25 cellular contexts compared by ENCODE assay signal in the genomic region with DNA sequence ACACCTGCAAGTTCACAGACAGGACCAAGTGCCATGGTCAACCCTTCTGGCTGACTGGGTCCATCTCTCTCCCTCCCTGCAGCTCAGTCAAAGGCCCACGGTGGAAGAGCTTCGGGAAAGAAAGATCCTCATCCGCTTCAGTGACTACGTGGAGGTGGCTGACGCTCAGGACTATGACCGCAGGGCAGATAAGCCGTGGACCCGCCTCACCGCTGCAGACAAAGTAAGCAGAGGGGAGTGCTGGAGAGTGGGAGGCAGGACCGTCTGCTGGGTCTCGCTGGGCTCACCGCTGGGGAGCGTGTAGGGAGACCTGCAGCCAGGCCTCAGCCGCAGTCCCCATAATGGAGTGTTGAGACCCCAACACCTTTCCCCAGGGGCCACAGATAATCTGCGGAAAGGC.
"Had no signal": no experiment of that assay in that cellular context is flagged by ENCODE, and none has a peak within 500 bp of the region (broad histone marks: within the 10 kb centered on the region; RNA-seq: fewer than 3 reads in every experiment).

No MANE protein-coding gene starts in this region.

- H3K27me3 ChIP-seq: adrenal gland had no signal

- H3K27ac Mint-ChIP-seq: activated CD4-positive, alpha-beta memory T cell treated with anti-CD3 and anti-CD28 coated beads for 36 hours; activated CD4-positive, alpha-beta T cell treated with anti-CD3 and anti-CD28 coated beads, Interleukin-2, amount 10 ng/mL, durations not matched to agents 7 days and 5 days; activated naive CD8-positive, alpha-beta T cell treated with anti-CD3 and anti-CD28 coated beads, Interleukin-2, amount 10 ng/mL, durations not matched to agents 7 days and 5 days had no signal

- H3K9ac ChIP-seq: SK-N-SH had no signal

- ATAC-seq: Panc1, Right ventricle myocardium inferior had no signal

- H3K27ac ChIP-seq: adrenal gland had no signal

- H3K4me3 ChIP-seq: adrenal gland had no signal

- FAIRE-seq: TTC549 had no signal

- H3K27me3 Mint-ChIP-seq: activated CD4-positive, alpha-beta memory T cell treated with anti-CD3 and anti-CD28 coated beads for 36 hours; activated CD4-positive, alpha-beta T cell treated with anti-CD3 and anti-CD28 coated beads, Interleukin-2, amount 10 ng/mL, durations not matched to agents 7 days and 5 days; activated naive CD8-positive, alpha-beta T cell treated with anti-CD3 and anti-CD28 coated beads, Interleukin-2, amount 10 ng/mL, durations not matched to agents 7 days and 5 days had no signal

- H3K9me3 ChIP-seq: adrenal gland, SK-N-SH had no signal

- H3K4me1 ChIP-seq: adrenal gland had no signal

- DNase-seq: activated CD4-positive, alpha-beta T cell treated with anti-CD3 and anti-CD28 coated beads, Interleukin-2, amount 10 ng/mL, durations not matched to agents 7 days and 5 days; activated CD4-positive, CD25-positive, alpha-beta regulatory T cell; activated CD8-positive, alpha-beta memory T cell treated with anti-CD3 and anti-CD28 coated beads for 24 hours; activated gamma-delta T cell treated with Interleukin-2 at 50 U/mL for 16 hours; activated naive CD4-positive, alpha-beta T cell treated with anti-CD3 and anti-CD28 coated beads, Interleukin-2, amount 50 U/mL, for 16 hours; activated naive CD8-positive, alpha-beta T cell treated with anti-CD3 and anti-CD28 coated beads, Interleukin-2, amount 10 ng/mL, durations not matched to agents 7 days and 5 days; activated T-cell treated with anti-CD3 and anti-CD28 coated beads, Interleukin-2, amount 50 U/mL, for 4 hours; adrenal gland; anterior cingulate cortex; Karpas-422; MM.1S; NCI-H1105; NCI-H1436; NCI-H187; NCI-H2081; NCI-H510A treated with DMSO at 0.1 percent for 48 hours; NCI-H69; NK-92 treated with Interleukin-12 subunit alpha and Interleukin-12 subunit beta, amount 100 ng/mL, for 24 hours; OCI-M1; RPMI8226; SK-N-SH had no signal

- H3K4me3 Mint-ChIP-seq: activated CD4-positive, alpha-beta memory T cell treated with anti-CD3 and anti-CD28 coated beads for 36 hours; activated CD4-positive, alpha-beta T cell treated with anti-CD3 and anti-CD28 coated beads, Interleukin-2, amount 10 ng/mL, durations not matched to agents 7 days and 5 days; activated naive CD8-positive, alpha-beta T cell treated with anti-CD3 and anti-CD28 coated beads, Interleukin-2, amount 10 ng/mL, durations not matched to agents 7 days and 5 days; activated T-cell treated with anti-CD3 and anti-CD28 coated beads, Interleukin-2, amount 50 U/mL, for 4 hours had no signal

- H3K4me2 ChIP-seq: SK-N-SH had no signal

- H3K36me3 ChIP-seq: adrenal gland had no signal
